ENCODE assay signal across 34 cellular contexts in genomic region chr4:178240891-178241290, GRCh38.
"Had no signal": no experiment of that assay in that cellular context is flagged by ENCODE, and none has a peak within 500 bp of the region (broad histone marks: within the 10 kb centered on the region; RNA-seq: fewer than 3 reads in every experiment).

No MANE protein-coding gene starts in this region.

- H3K36me3 ChIP-seq: adrenal gland, breast epithelium, Peyer's patch had no signal

- ATAC-seq: activated naive CD4-positive, alpha-beta T cell treated with anti-CD3 and anti-CD28 coated beads, Interleukin-2, amount 50 U/mL, for 72 hours; activated T-cell treated with anti-CD3 and anti-CD28 coated beads, Interleukin-2, amount 50 U/mL, for 4 hours; body of pancreas; PC-3; SK-N-SH treated with all-trans-retinoic acid at 6 μM for 48 hours had no signal

- H3K27ac ChIP-seq: adrenal gland, body of pancreas, breast epithelium, KMS-11, Peyer's patch, VCaP had no signal

- H3K4me1 ChIP-seq: adrenal gland, body of pancreas, breast epithelium, Peyer's patch had no signal

- H3K4me3 ChIP-seq: adrenal gland, body of pancreas, breast epithelium, Peyer's patch had no signal

- H3K27me3 ChIP-seq: adrenal gland, body of pancreas, breast epithelium, Peyer's patch had no signal

- H3K4me2 ChIP-seq: KMS-11 had no signal

- H3K9me3 ChIP-seq: adrenal gland, Peyer's patch had no signal

- DNase-seq: activated B cell treated with CpG ODN at 0.5 μM for 24 hours; activated CD4-positive, alpha-beta memory T cell treated with anti-CD3 and anti-CD28 coated beads for 36 hours; activated CD4-positive, alpha-beta T cell treated with anti-CD3 and anti-CD28 coated beads for 4 hours; activated CD4-positive, alpha-beta T cell treated with anti-CD3 and anti-CD28 coated beads, Interleukin-2, amount 50 U/mL, for 1 hour; activated CD4-positive, CD25-positive, alpha-beta regulatory T cell treated with anti-CD3 and anti-CD28 coated beads, Interleukin-2, amount 50 U/mL, for 72 hours; activated CD8-positive, alpha-beta memory T cell treated with anti-CD3 and anti-CD28 coated beads, Interleukin-2, amount 50 U/mL, for 4 hours; activated gamma-delta T cell treated with Interleukin-2 at 50 U/mL for 16 hours; activated naive CD4-positive, alpha-beta T cell treated with anti-CD3 and anti-CD28 coated beads for 36 hours; activated T-cell treated with anti-CD3 and anti-CD28 coated beads for 4 hours; activated T-cell treated with anti-CD3 and anti-CD28 coated beads, Interleukin-2, amount 50 U/mL, for 4 hours; adrenal gland; body of pancreas; MM.1S; MV-4-11; NCI-H1092; NCI-H146; NCI-H187; NCI-H2081; NCI-H2171 treated with DMSO at 0.1 percent for 48 hours; NCI-H2227 treated with DMSO at 0.1 percent for 48 hours; NCI-H446 treated with DMSO at 0.1 percent for 48 hours; NCI-H524; PC-3; Peyer's patch; RPMI8226; SIG-M5; T-helper 1 cell; T-helper 2 cell; T-helper 9 cell had no signal
